In the genomic region with DNA sequence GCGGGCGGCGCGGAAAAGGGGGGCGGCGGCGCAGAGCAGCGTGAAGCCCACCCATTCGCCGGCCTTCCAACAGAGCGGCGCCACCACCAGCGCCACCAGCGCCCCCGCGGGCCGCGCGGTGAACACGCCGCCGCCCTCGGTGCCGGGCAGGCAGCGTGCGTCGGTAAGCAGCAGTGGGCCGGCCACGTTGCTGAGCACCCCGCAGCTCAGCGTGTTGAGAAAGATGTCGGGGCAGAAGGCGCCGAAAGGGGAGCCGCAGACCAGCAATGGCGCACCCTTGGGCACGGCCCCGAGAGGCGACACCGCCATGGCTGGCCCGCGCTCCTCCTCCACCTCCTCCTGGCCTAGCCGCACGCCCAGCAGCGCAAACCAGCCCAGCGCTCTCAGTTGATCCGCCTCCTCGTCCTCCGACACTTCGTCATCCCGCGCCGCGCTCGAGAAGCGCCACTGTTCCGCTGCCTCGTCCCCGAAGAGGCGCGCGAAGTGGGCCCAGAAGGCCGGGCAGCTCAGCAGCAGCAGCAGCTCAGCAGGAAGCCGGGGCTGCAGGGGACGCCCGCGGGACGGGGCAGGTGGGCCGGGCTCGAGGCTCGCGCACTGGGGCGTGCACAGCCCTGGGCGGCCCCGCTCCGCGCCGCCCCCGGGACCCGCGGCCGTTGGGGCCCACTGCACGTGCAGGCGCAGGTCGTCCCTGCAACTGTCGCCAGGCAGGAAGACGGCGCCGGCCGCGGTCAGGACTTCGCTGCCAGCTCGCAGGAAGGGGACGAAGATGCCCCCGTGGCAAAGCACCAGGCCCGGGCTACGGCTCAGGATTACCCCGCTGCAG, we compare ENCODE assay signal across 8 cellular contexts. TPM values are rescaled to one million over a fixed set of nuclear protein-coding genes. Genes with fewer than 3 reads are reported as not detected.
DNase-seq lines count a peak whose midpoint lies in the region; ATAC-seq and TF ChIP-seq lines count a peak whose summit lies in the region.

No MANE protein-coding gene starts in this region.

- H3K27me3 ChIP-seq in CD4-positive, CD25-positive, alpha-beta regulatory T cell (ENCODE audit: control insufficient read depth, insufficient read depth, low read length): no peaks in the 10 kb centered on the region
- no peaks in the 10 kb centered on the region for H3K27me3 ChIP-seq in Panc1 (ENCODE audit: control insufficient read depth, insufficient read depth, low read length)

- peaks cover 7% of the 10 kb centered on the region for H3K36me3 Mint-ChIP-seq in CD4-positive, CD25-positive, alpha-beta regulatory T cell
- peaks cover 21% of the 10 kb centered on the region for H3K36me3 Mint-ChIP-seq in activated T-helper 2 cell treated with anti-CD3 and anti-CD28 coated beads, Interferon-gamma antibody, Interleukin-2, Interleukin-4, amounts not matched to agents 10 μg/mL and 5 μg/mL and 100 μg/mL, durations not matched to agents 14 hours and 24 hours and 36 hours (ENCODE audit: low read depth)
- H3K36me3 Mint-ChIP-seq in nephron progenitor cell (ENCODE audit: low read depth): peaks cover 11% of the 10 kb centered on the region

- peak; percentile 68 to 81 (median 80) for DNase-seq in CD4-positive, CD25-positive, alpha-beta regulatory T cell
- DNase-seq in Panc1 (ENCODE audit: low read depth, low spot score) (no peak), fibroblast of the conjunctiva (ENCODE audit: low read depth) (peak; percentile 16), nephron progenitor cell (peak; percentile 78)
- DNase-seq in activated T-helper 2 cell treated with anti-CD3 and anti-CD28 coated beads, Interferon-gamma antibody, Interleukin-2, Interleukin-4, amounts not matched to agents 10 μg/mL and 5 μg/mL and 100 μg/mL, durations not matched to agents 14 hours and 24 hours and 36 hours (ENCODE audit: low spot score): peak; percentile 75
- peak; percentile 75 to 80 for DNase-seq in stimulated activated naive CD8-positive, alpha-beta T cell treated with anti-CD3 and anti-CD28 coated beads, Interleukin-15, amount 100 ng/mL, for 72 hours

- TF ChIP-seq CTCF in Panc1 (IDR thresholded peaks at IDR 0.05): peak; percentile 86
- TF ChIP-seq CTCF in nephron progenitor cell (IDR thresholded peaks at IDR 0.05): peak; percentile 58

- peak overlapping the region; percentile 89 for H3K27ac ChIP-seq in CD4-positive, CD25-positive, alpha-beta regulatory T cell (ENCODE audit: insufficient read depth, low read length, poor library complexity, severe bottlenecking)
- peak overlapping the region; percentile 89 for H3K27ac ChIP-seq in Panc1 (ENCODE audit: low read length)

- no peaks in the 10 kb centered on the region for H3K27me3 Mint-ChIP-seq in CD4-positive, CD25-positive, alpha-beta regulatory T cell
- no peaks in the 10 kb centered on the region for H3K27me3 Mint-ChIP-seq in activated T-helper 2 cell treated with anti-CD3 and anti-CD28 coated beads, Interferon-gamma antibody, Interleukin-2, Interleukin-4, amounts not matched to agents 10 μg/mL and 5 μg/mL and 100 μg/mL, durations not matched to agents 14 hours and 24 hours and 36 hours (ENCODE audit: low read depth)
- peaks cover 10% of the 10 kb centered on the region for H3K27me3 Mint-ChIP-seq in nephron progenitor cell (ENCODE audit: low read depth, poor library complexity)
- H3K27me3 Mint-ChIP-seq in stimulated activated naive CD8-positive, alpha-beta T cell treated with anti-CD3 and anti-CD28 coated beads, Interleukin-15, amount 100 ng/mL, for 72 hours: no peaks in the 10 kb centered on the region

- peaks cover 5 to 43% (median 33%) of the 10 kb centered on the region in 4 donors for H3K4me1 Mint-ChIP-seq in CD4-positive, CD25-positive, alpha-beta regulatory T cell
- peaks cover 16% of the 10 kb centered on the region for H3K4me1 Mint-ChIP-seq in activated T-helper 2 cell treated with anti-CD3 and anti-CD28 coated beads, Interferon-gamma antibody, Interleukin-2, Interleukin-4, amounts not matched to agents 10 μg/mL and 5 μg/mL and 100 μg/mL, durations not matched to agents 14 hours and 24 hours and 36 hours (ENCODE audit: low read depth)
- H3K4me1 Mint-ChIP-seq in nephron progenitor cell: peaks cover 17% of the 10 kb centered on the region
- H3K4me1 Mint-ChIP-seq in stimulated activated naive CD8-positive, alpha-beta T cell treated with anti-CD3 and anti-CD28 coated beads, Interleukin-15, amount 100 ng/mL, for 72 hours: peaks cover 50% of the 10 kb centered on the region

- peak overlapping the region; percentile 81 for H3K4me3 ChIP-seq in CD4-positive, CD25-positive, alpha-beta regulatory T cell (ENCODE audit: low read depth, low read length)
- peak overlapping the region; percentile 69 to 85 for H3K4me3 ChIP-seq in Panc1 (ENCODE audit: low read depth in 2 of 2, low read length in 2 of 2)

- H3K4me1 ChIP-seq in CD4-positive, CD25-positive, alpha-beta regulatory T cell (ENCODE audit: control insufficient read depth, insufficient read depth, low read length, poor library complexity, severe bottlenecking): peaks cover 21% of the 10 kb centered on the region
- H3K4me1 ChIP-seq in Panc1 (ENCODE audit: control insufficient read depth, insufficient read depth, low read length): peaks cover 12% of the 10 kb centered on the region

- BruUV-seq in Panc1 (replicated peaks; lab: Mats Ljungman, UMichigan): no TSS peak

- intact Hi-C loops in Panc1 (cut with micrococcal nuclease; ENCODE audit: unreplicated experiment): no loop called here
- intact Hi-C loops in activated T-helper 2 cell treated with anti-CD3 and anti-CD28 coated beads, Interferon-gamma antibody, Interleukin-2, Interleukin-4, amounts not matched to agents 10 μg/mL and 5 μg/mL and 100 μg/mL, durations not matched to agents 14 hours and 24 hours and 36 hours (cut with micrococcal nuclease): loop anchor here (1.0 to 10.0 kb wide), 5 partner anchors 16 to 87 kb away; partner anchors contain the start of genes PPA1 and SAR1A

- H3K36me3 ChIP-seq in CD4-positive, CD25-positive, alpha-beta regulatory T cell (ENCODE audit: control insufficient read depth, insufficient read depth, low read length): peaks cover 9% of the 10 kb centered on the region
- H3K36me3 ChIP-seq in Panc1 (ENCODE audit: control insufficient read depth, insufficient read depth, low read length): peaks cover 6% of the 10 kb centered on the region

- no peaks in the 10 kb centered on the region for H3K9me3 ChIP-seq in CD4-positive, CD25-positive, alpha-beta regulatory T cell (ENCODE audit: control insufficient read depth in 2 of 2, low read length in 2 of 2)
- H3K9me3 ChIP-seq in Panc1 (ENCODE audit: control insufficient read depth, insufficient read depth, low read depth, low read length): no peaks in the 10 kb centered on the region

- no peaks in the 10 kb centered on the region for H3K9me3 Mint-ChIP-seq in CD4-positive, CD25-positive, alpha-beta regulatory T cell
- H3K9me3 Mint-ChIP-seq in activated T-helper 2 cell treated with anti-CD3 and anti-CD28 coated beads, Interferon-gamma antibody, Interleukin-2, Interleukin-4, amounts not matched to agents 10 μg/mL and 5 μg/mL and 100 μg/mL, durations not matched to agents 14 hours and 24 hours and 36 hours: no peaks in the 10 kb centered on the region
- no peaks in the 10 kb centered on the region for H3K9me3 Mint-ChIP-seq in nephron progenitor cell
- no peaks in the 10 kb centered on the region for H3K9me3 Mint-ChIP-seq in stimulated activated naive CD8-positive, alpha-beta T cell treated with anti-CD3 and anti-CD28 coated beads, Interleukin-15, amount 100 ng/mL, for 72 hours

- H3K27ac Mint-ChIP-seq in CD4-positive, CD25-positive, alpha-beta regulatory T cell: peak overlapping the region; percentile 80 to 97 (median 85)
- peak overlapping the region; percentile 97 for H3K27ac Mint-ChIP-seq in activated T-helper 2 cell treated with anti-CD3 and anti-CD28 coated beads, Interferon-gamma antibody, Interleukin-2, Interleukin-4, amounts not matched to agents 10 μg/mL and 5 μg/mL and 100 μg/mL, durations not matched to agents 14 hours and 24 hours and 36 hours
- H3K27ac Mint-ChIP-seq in nephron progenitor cell: peak overlapping the region; percentile 94
- peak overlapping the region; percentile 93 to 97 for H3K27ac Mint-ChIP-seq in stimulated activated naive CD8-positive, alpha-beta T cell treated with anti-CD3 and anti-CD28 coated beads, Interleukin-15, amount 100 ng/mL, for 72 hours

- peak; percentile 62 to 66 for ATAC-seq in CD4-positive, CD25-positive, alpha-beta regulatory T cell (ENCODE audit: low read depth in 2 of 2)
- ATAC-seq in GM19351 (IDR thresholded peaks at IDR 0.05; ENCODE audit: unreplicated experiment): peak; percentile 51
- peak; percentile 50 for ATAC-seq in HG03460 (IDR thresholded peaks at IDR 0.05; ENCODE audit: unreplicated experiment)
- ATAC-seq in Panc1: peak; percentile 81
- peak; percentile 77 for ATAC-seq in stimulated activated naive CD8-positive, alpha-beta T cell treated with anti-CD3 and anti-CD28 coated beads, Interleukin-15, amount 100 ng/mL, for 72 hours

- POLR2A ChIA-PET in Panc1 (lab: Charles Lee): interaction anchor here (0.6 to 0.9 kb wide), 5 partner anchors 11 to 360 kb away, joined by 3 to 5 read pairs (median 4); partner anchors contain the start of gene SAR1A

- in situ Hi-C loops in Panc1 (cut with HindIII; ENCODE audit: low pct_unique_long_range_greater_than_20kb, low sequenced_read_pairs): no loop called here

- peak overlapping the region; percentile 91 to 98 (median 94) for H3K4me3 Mint-ChIP-seq in CD4-positive, CD25-positive, alpha-beta regulatory T cell
- peak overlapping the region; percentile 92 for H3K4me3 Mint-ChIP-seq in activated T-helper 2 cell treated with anti-CD3 and anti-CD28 coated beads, Interferon-gamma antibody, Interleukin-2, Interleukin-4, amounts not matched to agents 10 μg/mL and 5 μg/mL and 100 μg/mL, durations not matched to agents 14 hours and 24 hours and 36 hours (ENCODE audit: low read depth)
- peak overlapping the region; percentile 83 for H3K4me3 Mint-ChIP-seq in nephron progenitor cell
- peak overlapping the region; percentile 84 to 98 for H3K4me3 Mint-ChIP-seq in stimulated activated naive CD8-positive, alpha-beta T cell treated with anti-CD3 and anti-CD28 coated beads, Interleukin-15, amount 100 ng/mL, for 72 hours

- CTCF ChIA-PET in Panc1 (lab: Charles Lee): interaction anchor here (0.5 to 2.1 kb wide), 12 partner anchors 13 to 1512 kb away, joined by 3 to 18 read pairs (median 5); partner anchors contain the start of gene SAR1A

RNA-seq across cellular contexts. Expression of gene TYSND1, which starts 0.6 kb away (rescaled TPM):
- 15.2 TPM for total RNA-seq in CD4-positive, CD25-positive, alpha-beta regulatory T cell
- 10 to 100 TPM; 15.0 to 28.1 (median 20.3) TPM for polyA plus RNA-seq in CD4-positive, CD25-positive, alpha-beta regulatory T cell
- total RNA-seq in Panc1 (2021; ENCODE audit: unreplicated experiment): 39.3 TPM
- 35.5 TPM for polyA plus RNA-seq in Panc1 (2012; ENCODE audit: insufficient read length)
- total RNA-seq in activated T-helper 2 cell treated with anti-CD3 and anti-CD28 coated beads, Interferon-gamma antibody, Interleukin-2, Interleukin-4, amounts not matched to agents 10 μg/mL and 5 μg/mL and 100 μg/mL, durations not matched to agents 14 hours and 24 hours and 36 hours: 12.5 and 13.6 TPM in 2 replicates

RNA-seq across cellular contexts. Expression of gene AIFM2, which starts 13.3 kb away (rescaled TPM):
- total RNA-seq in CD4-positive, CD25-positive, alpha-beta regulatory T cell: 5.5 TPM
- 1 to 10 TPM; 2.0 to 2.4 (median 2.2) TPM for polyA plus RNA-seq in CD4-positive, CD25-positive, alpha-beta regulatory T cell
- 16.6 TPM for total RNA-seq in Panc1 (2021; ENCODE audit: unreplicated experiment)
- 23.3 TPM for polyA plus RNA-seq in Panc1 (2012; ENCODE audit: insufficient read length)
- 9.5 and 11.6 TPM in 2 replicates for total RNA-seq in activated T-helper 2 cell treated with anti-CD3 and anti-CD28 coated beads, Interferon-gamma antibody, Interleukin-2, Interleukin-4, amounts not matched to agents 10 μg/mL and 5 μg/mL and 100 μg/mL, durations not matched to agents 14 hours and 24 hours and 36 hours

RNA-seq across cellular contexts. Expression of gene SAR1A, which starts 24.4 kb away (rescaled TPM):
- 108 TPM for total RNA-seq in CD4-positive, CD25-positive, alpha-beta regulatory T cell
- polyA plus RNA-seq in CD4-positive, CD25-positive, alpha-beta regulatory T cell: 10 to 100 TPM; 14.5 to 46.4 (median 31.1) TPM
- 171 TPM for total RNA-seq in Panc1 (2021; ENCODE audit: unreplicated experiment)
- 79.1 TPM for polyA plus RNA-seq in Panc1 (2012; ENCODE audit: insufficient read length)
- total RNA-seq in activated T-helper 2 cell treated with anti-CD3 and anti-CD28 coated beads, Interferon-gamma antibody, Interleukin-2, Interleukin-4, amounts not matched to agents 10 μg/mL and 5 μg/mL and 100 μg/mL, durations not matched to agents 14 hours and 24 hours and 36 hours: 115 and 129 TPM in 2 replicates
